In the genomic region with DNA sequence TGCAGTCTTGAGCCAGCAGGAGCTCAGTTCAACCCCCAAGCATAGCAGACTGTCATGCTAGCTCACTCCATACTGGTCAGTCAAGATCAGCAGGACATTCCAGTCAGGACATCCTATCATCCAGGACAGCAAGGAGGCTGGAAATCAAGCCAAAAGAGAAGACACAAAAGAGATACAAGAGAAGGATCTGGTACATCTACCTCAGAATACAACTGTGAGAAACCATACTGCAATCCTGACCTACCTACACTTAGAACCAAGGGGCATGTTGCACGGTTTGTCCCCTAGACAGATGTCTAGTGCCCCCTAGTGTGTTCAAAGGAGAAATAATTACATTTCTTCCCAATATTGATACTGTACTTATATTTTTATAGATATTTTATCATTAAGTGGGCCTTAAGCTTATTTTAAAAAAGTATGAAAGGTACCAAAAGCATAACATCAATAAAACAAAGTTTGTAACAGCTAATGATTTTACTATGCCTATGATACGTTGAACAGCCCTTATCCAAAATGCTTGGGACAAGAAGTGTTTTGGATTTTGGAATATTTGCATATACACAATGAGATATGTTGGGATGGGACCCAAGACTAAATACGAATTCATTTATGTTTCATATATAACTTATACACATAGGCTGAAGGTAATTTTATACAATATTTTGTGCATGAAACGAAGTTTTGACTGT, we compare ENCODE assay signal across 8 cellular contexts. TPM values are rescaled to one million over a fixed set of nuclear protein-coding genes. Genes with fewer than 3 reads are reported as not detected.
DNase-seq lines count a peak whose midpoint lies in the region; ATAC-seq, FAIRE-seq and TF ChIP-seq lines count a peak whose summit lies in the region.

No MANE protein-coding gene starts in this region.

- no peak for ATAC-seq in HG03135 (IDR thresholded peaks at IDR 0.05; ENCODE audit: unreplicated experiment)

- no peaks in the 10 kb centered on the region for H3K9me3 ChIP-seq in adrenal gland (replicated peaks in 1 of 3)

- TF ChIP-seq POLR2A in adrenal gland (IDR thresholded peaks at IDR 0.05) = no peak

- H3K36me3 ChIP-seq in adrenal gland (replicated peaks in 1 of 2) = peaks cover 0 to 3% of the 10 kb centered on the region in 2 donors

- H3K4me1 ChIP-seq in adrenal gland (replicated peaks in 1 of 2) = no peaks in the 10 kb centered on the region

- WGBS in adrenal gland, 4 donors = 59 to 65% (median 64%) methylated on average over 4 of the region's 4 CpGs

- DNase-seq in GDM1 (lab: John Stamatoyannopoulos, UW) (peak; percentile 7), MV-4-11 (lab: John Stamatoyannopoulos, UW) (peak; percentile 20), adrenal gland (peak in 1 of 7 donors; percentile 31), posterior cingulate gyrus (no peak), islet precursor cell (no peak)

- TF ChIP-seq CTCF in 22Rv1 (IDR thresholded peaks at IDR 0.05) = peak; percentile 86
- TF ChIP-seq CTCF in adrenal gland (IDR thresholded peaks at IDR 0.05) = peak; percentile 44 to 75 (median 62)

- FAIRE-seq in islet of Langerhans (lab: Jason Lieb, UNC) = peak; percentile 24

- intact Hi-C loops in adrenal gland (cut with DNase I) = loop anchor here in 1 of 2 donors (10.0 kb wide), 1 partner anchor 537 kb away; no protein-coding TSS in a partner anchor
- intact Hi-C loops in posterior cingulate gyrus (cut with DNase I) = loop anchor here (2.0 to 10.0 kb wide), 2 partner anchors 537 to 853 kb away; no protein-coding TSS in a partner anchor

- no peaks in the 10 kb centered on the region for H3K27me3 ChIP-seq in adrenal gland

- H3K4me3 ChIP-seq in adrenal gland = no peak overlapping the region

- H3K27ac ChIP-seq in 22Rv1 (no peak overlapping the region), adrenal gland (no peak overlapping the region)

RNA-seq across cellular contexts. Expression of a gene that starts 26.7 kb away (rescaled TPM):
- total RNA-seq in adrenal gland = 10 to 100 TPM in 7 of 8 donors, 1 to 10 TPM in 1; 7.8 to 27.9 (median 19.0) TPM
- polyA plus RNA-seq in adrenal gland = 1 to 10 TPM; 3.7 to 8.1 (median 7.2) TPM

Comparison
In these comparisons a context has a peak if more than half of its experiments do, and no peak if none do; other contexts are left out.
1. DNase-seq: peak in GDM1 (single experiment) and MV-4-11 (single experiment); none in posterior cingulate gyrus (0 of 10) and islet precursor cell (single experiment).